10 cellular contexts compared by ENCODE assay signal in the genomic region with DNA sequence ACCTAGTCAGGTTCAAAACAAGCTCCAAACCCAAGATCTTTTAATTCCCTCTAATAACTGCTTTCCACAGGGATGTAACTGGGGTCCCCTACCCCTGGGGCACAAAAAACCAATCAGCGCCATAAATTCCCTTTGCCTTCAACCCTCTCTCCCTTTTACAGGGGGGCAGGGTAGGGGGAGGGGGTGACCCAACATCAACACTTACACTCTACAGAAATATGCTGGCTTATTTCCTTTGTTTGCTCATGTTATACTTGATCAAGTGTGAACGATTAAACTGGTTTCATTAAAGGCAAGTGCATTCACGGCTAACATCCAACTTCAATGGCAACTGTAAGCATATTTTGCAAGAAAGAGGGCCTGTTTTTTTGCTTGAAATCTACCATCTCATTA. TPM values are rescaled to one million over a fixed set of nuclear protein-coding genes. Genes with fewer than 3 reads are reported as not detected.
A peak's percentile ranks its signal among the peaks of the same experiment; 100 is the strongest.
DNase-seq lines count a peak whose midpoint lies in the region; ATAC-seq and TF ChIP-seq lines count a peak whose summit lies in the region.
"Had no signal": no experiment of that assay in that cellular context is flagged by ENCODE, and none has a peak within 500 bp of the region (broad histone marks: within the 10 kb centered on the region; RNA-seq: fewer than 3 reads in every experiment).

No MANE protein-coding gene starts in this region.

- TF ChIP-seq POLR2A in NB4 (IDR thresholded peaks at IDR 0.05; ENCODE audit: extremely low read depth, insufficient read length) = no peak

- intact Hi-C loops in CD4-positive, alpha-beta T cell (cut with DNase I, micrococcal nuclease) = no loop called here

- no peaks in the 10 kb centered on the region for H3K9me3 Mint-ChIP-seq in CD4-positive, alpha-beta T cell

- POLR2A ChIA-PET in CD4-positive, alpha-beta T cell (lab: Charles Lee) = no interaction called here
- POLR2A ChIA-PET in RWPE1 (lab: Yijun Ruan, JAX; ENCODE audit: low non-redundant PET) = interaction anchor here (0.6 kb wide), 1 partner anchor 220 kb away, joined by 5 read pairs; no protein-coding TSS in a partner anchor

- ATAC-seq in CD4-positive, alpha-beta T cell (ENCODE audit: poor library complexity) = no peak
- no peak for ATAC-seq in GM21526 (IDR thresholded peaks at IDR 0.05; ENCODE audit: low FRiP score, unreplicated experiment)

- no peak overlapping the region for H3K27ac Mint-ChIP-seq in CD4-positive, alpha-beta T cell

- peak overlapping the region; percentile 81 for H3K4me3 ChIP-seq in NB4 (ENCODE audit: low read depth, low read length)
- peak overlapping the region; percentile 79 for H3K4me3 ChIP-seq in epithelial cell of esophagus (ENCODE audit: low read length)
- H3K4me3 ChIP-seq in neutrophil (ENCODE audit: low read depth in 1 of 2, low read length in 1 of 2) = peak overlapping the region; percentile 80 to 87

- peaks cover 47 to 60% of the 10 kb centered on the region in 2 experiments for H3K4me1 ChIP-seq in neutrophil (ENCODE audit: control insufficient read depth in 1 of 2, insufficient read depth in 1 of 2, low read depth in 1 of 2, low read length in 1 of 2)

- no peak overlapping the region for H3K27ac ChIP-seq in CD4-positive, alpha-beta T cell (ENCODE audit: low read depth, low read length)
- H3K27ac ChIP-seq in neutrophil = peak overlapping the region; percentile 94
- H3K27ac ChIP-seq in RWPE1 = no peak overlapping the region

- H3K36me3 Mint-ChIP-seq in CD4-positive, alpha-beta T cell (ENCODE audit: low read depth) = no peaks in the 10 kb centered on the region

- H3K27me3 Mint-ChIP-seq in CD4-positive, alpha-beta T cell = peaks cover 60% of the 10 kb centered on the region

- CTCF ChIA-PET in CD4-positive, alpha-beta T cell (lab: Charles Lee) = no interaction called here
- CTCF ChIA-PET in RWPE1 (lab: Yijun Ruan, JAX) = interaction anchor here (0.7 to 1.0 kb wide), 2 partner anchors 96 to 146 kb away, joined by 3 to 5 read pairs; no protein-coding TSS in a partner anchor

- TF ChIP-seq CTCF in CD4-positive, alpha-beta T cell (IDR thresholded peaks at IDR 0.05) = no peak
- TF ChIP-seq CTCF in NB4 (IDR thresholded peaks at IDR 0.05; ENCODE audit: low read depth, low read length) = no peak
- no peak for TF ChIP-seq CTCF in epithelial cell of esophagus (IDR thresholded peaks at IDR 0.05; ENCODE audit: insufficient read depth, low read depth, low read length, missing control alignments)
- TF ChIP-seq CTCF in neutrophil (IDR thresholded peaks at IDR 0.05) = no peak
- no peak for TF ChIP-seq CTCF in RWPE1 (conservative IDR thresholded peaks at IDR 0.05; ENCODE audit: low read depth)

- H3K27me3 ChIP-seq in CD4-positive, alpha-beta T cell (ENCODE audit: control insufficient read depth, insufficient read depth, low read length) = peaks cover 70% of the 10 kb centered on the region
- peaks cover 9% of the 10 kb centered on the region for H3K27me3 ChIP-seq in neutrophil

- no peaks in the 10 kb centered on the region for H3K36me3 ChIP-seq in neutrophil

- H3K9me3 ChIP-seq in CD4-positive, alpha-beta T cell (ENCODE audit: control insufficient read depth, low read length) = no peaks in the 10 kb centered on the region
- H3K9me3 ChIP-seq in neutrophil = no peaks in the 10 kb centered on the region

- peak overlapping the region; percentile 63 for H3K4me3 Mint-ChIP-seq in CD4-positive, alpha-beta T cell

- peaks cover 6% of the 10 kb centered on the region for H3K4me1 Mint-ChIP-seq in CD4-positive, alpha-beta T cell (ENCODE audit: low read depth)

- DNase-seq in CD4-positive, alpha-beta T cell = no peak
- DNase-seq in NB4 (ENCODE audit: low read depth) (no peak), epithelial cell of esophagus (ENCODE audit: low read depth) (no peak), NCI-H146 treated with DMSO at 0.1 percent for 48 hours (lab: John Stamatoyannopoulos, UW; ENCODE audit: unreplicated experiment) (no peak), RWPE1 (ENCODE audit: low spot score) (no peak)
- DNase-seq in stimulated activated CD4-positive, alpha-beta T cell treated with anti-CD3 and anti-CD28 coated beads, Interleukin-4, amount 100 ng/mL, for 4 hours = no peak
- DNase-seq: activated gamma-delta T cell, NCI-H1048 had no signal

RNA-seq across cellular contexts. Expression of gene CTBP2, which starts 2.9 kb away (rescaled TPM):
- under 1 TPM in 1 of 2 experiments, not detected in 1; 0.17 TPM for total RNA-seq in CD4-positive, alpha-beta T cell
